In the genomic region with DNA sequence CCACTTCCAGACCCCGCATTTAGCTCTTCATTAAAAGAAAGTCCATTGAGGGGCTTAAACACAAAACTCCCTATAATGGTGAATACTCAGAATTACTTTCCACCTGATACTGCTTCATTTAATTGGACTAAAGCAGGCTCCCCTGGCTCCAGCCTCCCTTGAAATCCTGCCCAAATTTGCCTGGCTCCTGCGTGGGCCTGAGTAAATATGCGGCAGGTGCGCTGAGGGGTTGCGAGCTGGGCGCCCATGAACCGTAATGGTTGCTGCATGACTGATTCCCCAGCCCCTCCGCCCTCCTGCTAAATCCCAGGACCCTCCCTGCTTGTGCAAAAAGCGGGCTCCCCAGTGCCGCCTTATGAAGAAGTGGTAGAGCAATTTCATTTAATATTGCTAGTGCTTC, we compare ENCODE assay signal across 32 cellular contexts.
"Had no signal": no experiment of that assay in that cellular context is flagged by ENCODE, and none has a peak within 500 bp of the region (broad histone marks: within the 10 kb centered on the region; RNA-seq: fewer than 3 reads in every experiment).

No MANE protein-coding gene starts in this region.

- H3K9me3 ChIP-seq: SJSA1, SK-N-SH had no signal

- H3K9ac ChIP-seq: SK-N-SH had no signal

- H3K36me3 Mint-ChIP-seq: brain had no signal

- H3K4me1 Mint-ChIP-seq: activated CD4-positive, alpha-beta T cell treated with anti-CD3 and anti-CD28 coated beads, Interleukin-2, amount 10 ng/mL, durations not matched to agents 7 days and 5 days; brain had no signal

- H3K4me3 Mint-ChIP-seq: activated CD4-positive, alpha-beta T cell treated with anti-CD3 and anti-CD28 coated beads, Interleukin-2, amount 10 ng/mL, durations not matched to agents 7 days and 5 days; activated CD8-positive, alpha-beta T cell treated with anti-CD3 and anti-CD28 coated beads, Interleukin-2, amount 10 ng/mL, durations not matched to agents 7 days and 5 days; activated T-cell treated with anti-CD3 and anti-CD28 coated beads, Interleukin-2, amount 50 U/mL, for 24 hours; brain; T-helper 1 cell treated with Interleukin-12 subunit alpha and Interleukin-12 subunit beta and Interleukin-4 antibody, amounts not matched to agents 30 μg/mL and 1 μg/mL, for 36 hours; T-helper 2 cell treated with Interferon-gamma antibody and Interleukin-4, amounts not matched to agents 5 μg/mL and 100 μg/mL, for 36 hours had no signal

- H3K36me3 ChIP-seq: MG63, Peyer's patch, SJSA1 had no signal

- ATAC-seq: activated CD8-positive, alpha-beta T cell treated with anti-CD3 and anti-CD28 coated beads, Interleukin-2, amount 10 ng/mL, durations not matched to agents 7 days and 5 days; activated naive CD4-positive, alpha-beta T cell treated with anti-CD3 and anti-CD28 coated beads, Interleukin-2, amount 50 U/mL, for 72 hours; PC-3 had no signal

- FAIRE-seq: TTC549 had no signal

- H3K27ac Mint-ChIP-seq: activated CD4-positive, alpha-beta T cell treated with anti-CD3 and anti-CD28 coated beads, Interleukin-2, amount 10 ng/mL, durations not matched to agents 7 days and 5 days; activated CD8-positive, alpha-beta T cell treated with anti-CD3 and anti-CD28 coated beads, Interleukin-2, amount 10 ng/mL, durations not matched to agents 7 days and 5 days; activated naive CD4-positive, alpha-beta T cell treated with anti-CD3 and anti-CD28 coated beads, Interleukin-2, amount 50 U/mL, for 72 hours; activated T-cell treated with anti-CD3 and anti-CD28 coated beads, Interleukin-2, amount 50 U/mL, for 24 hours; activated T-helper 2 cell treated with anti-CD3 and anti-CD28 coated beads, Interferon-gamma antibody, Interleukin-2, Interleukin-4, amounts not matched to agents 10 μg/mL and 5 μg/mL and 100 μg/mL, durations not matched to agents 14 hours and 24 hours and 36 hours; brain; T-helper 1 cell treated with Interleukin-12 subunit alpha and Interleukin-12 subunit beta and Interleukin-4 antibody, amounts not matched to agents 30 μg/mL and 1 μg/mL, for 36 hours; T-helper 2 cell treated with Interferon-gamma antibody and Interleukin-4, amounts not matched to agents 5 μg/mL and 100 μg/mL, for 36 hours had no signal

- H3K27me3 Mint-ChIP-seq: activated CD4-positive, alpha-beta T cell treated with anti-CD3 and anti-CD28 coated beads, Interleukin-2, amount 10 ng/mL, durations not matched to agents 7 days and 5 days; activated T-cell treated with anti-CD3 and anti-CD28 coated beads, Interleukin-2, amount 50 U/mL, for 24 hours had no signal

- H3K27ac ChIP-seq: Peyer's patch, SJSA1 had no signal

- H3K4me3 ChIP-seq: MG63, Peyer's patch, SJSA1 had no signal

- DNase-seq: activated CD4-positive, alpha-beta T cell treated with anti-CD3 and anti-CD28 coated beads, Interleukin-2, amount 10 ng/mL, durations not matched to agents 7 days and 5 days; activated CD4-positive, alpha-beta T cell treated with anti-CD3 and anti-CD28 coated beads, Interleukin-2, amount 50 U/mL, for 48 hours; activated CD8-positive, alpha-beta T cell treated with anti-CD3 and anti-CD28 coated beads, Interleukin-2, amount 10 ng/mL, durations not matched to agents 7 days and 5 days; activated gamma-delta T cell; activated naive CD4-positive, alpha-beta T cell treated with Interleukin-2 at 50 U/mL for 16 hours; activated T-cell treated with anti-CD3 and anti-CD28 coated beads, Interleukin-2, amount 50 U/mL, for 24 hours; anterior cingulate cortex; caudate nucleus; cerebellar nuclear complex; Kasumi-1; KG1; MG63; NCI-H1436 treated with DMSO at 0.1 percent for 48 hours; NCI-H187; NCI-H2171 treated with DMSO at 0.1 percent for 48 hours; NCI-H2227 treated with DMSO at 0.1 percent for 48 hours; NCI-H446; NCI-H510A treated with DMSO at 0.1 percent for 48 hours; NCI-H82; NK-92 treated with Interleukin-12 subunit alpha and Interleukin-12 subunit beta, amount 100 ng/mL, for 24 hours; PC-3; Peyer's patch; RPMI8226; SHP77 treated with DMSO at 0.1 percent for 48 hours; SK-N-SH had no signal

- H3K4me1 ChIP-seq: Peyer's patch, SJSA1 had no signal
